In genomic region chr20:57678340-57678739, GRCh38 we compare ENCODE assay signal across 16 cellular contexts. TPM values are rescaled to one million over a fixed set of nuclear protein-coding genes. Genes with fewer than 3 reads are reported as not detected.
A peak's percentile ranks its signal among the peaks of the same experiment; 100 is the strongest.
DNase-seq lines count a peak whose midpoint lies in the region; ATAC-seq and TF ChIP-seq lines count a peak whose summit lies in the region.
"Had no signal": no experiment of that assay in that cellular context is flagged by ENCODE, and none has a peak within 500 bp of the region (broad histone marks: within the 10 kb centered on the region; RNA-seq: fewer than 3 reads in every experiment).

No MANE protein-coding gene starts in this region.

- 0 out of 4 replicates have a peak, but pooled peaks of 1 of the 2 experiments have one; percentile 11 for TF ChIP-seq EP300 in SK-N-SH (IDR thresholded peaks at IDR 0.05; ENCODE audit: borderline replicate concordance in 1 of 2, low read depth in 1 of 2, low read length in 1 of 2)

- 84% methylated on average over 12 of the region's 12 CpGs for WGBS in SK-N-SH (ENCODE audit: low lambda C conversion rate)
- 71% methylated on average over 12 of the region's 12 CpGs for WGBS in mesenchymal stem cell

- H3K14ac ChIP-seq in mesenchymal stem cell (ENCODE audit: low read length in 2 of 2), result no peak overlapping the region

- no peak overlapping the region for H3K4ac ChIP-seq in mesenchymal stem cell (ENCODE audit: low read depth in 1 of 2, low read length in 2 of 2)

- TF ChIP-seq CTCF in SK-N-SH (IDR thresholded peaks at IDR 0.05) (no peak), dorsolateral prefrontal cortex (IDR thresholded peaks at IDR 0.05 in 54 of 56, conservative IDR thresholded peaks at IDR 0.05 in 2 of 56; ENCODE audit: low read depth in 1 of 56, partially characterized antibody in 56 of 56) (peak in 1 of 56 donors; percentile 5), osteoblast (IDR thresholded peaks at IDR 0.05; ENCODE audit: extremely low read depth, low read depth, low read length) (no peak)

- H3K36me3 ChIP-seq in SK-N-SH (replicated peaks in 1 of 2; ENCODE audit: control insufficient read depth in 1 of 2, insufficient read depth in 2 of 2, low read length in 1 of 2) (peaks cover 0 to 2% of the 10 kb centered on the region in 2 experiments), mesenchymal stem cell (ENCODE audit: control insufficient read depth in 1 of 2, insufficient read depth in 2 of 2, low read depth in 1 of 2, low read length in 2 of 2) (peaks cover 0 to 6% of the 10 kb centered on the region in 2 experiments), osteoblast (ENCODE audit: insufficient read depth, low read length) (no peaks in the 10 kb centered on the region)
- H3K36me3 ChIP-seq: breast epithelium, vagina had no signal

- CTCF ChIA-PET in SK-N-SH (lab: Yijun Ruan, JAX), result interaction anchor here (0.6 to 1.0 kb wide), 2 partner anchors 8 to 130 kb away, joined by 3 read pairs; no protein-coding TSS in a partner anchor

- peak overlapping the region in 1 of 2 experiments; percentile 94; a peak in 2 of 4 replicates for H3K27ac ChIP-seq in SK-N-SH (ENCODE audit: low read depth in 2 of 2, low read length in 1 of 2)
- H3K27ac ChIP-seq in dorsolateral prefrontal cortex, result peak overlapping the region in 12 of 59 donors; percentile 13 to 60 (median 30)
- H3K27ac ChIP-seq in mesenchymal stem cell (ENCODE audit: low read length, poor library complexity, severe bottlenecking), result no peak overlapping the region
- no peak overlapping the region for H3K27ac ChIP-seq in osteoblast (ENCODE audit: low read depth, low read length)
- H3K27ac ChIP-seq: breast epithelium, SK-N-MC, vagina had no signal

- H4K91ac ChIP-seq in mesenchymal stem cell (ENCODE audit: low read length), result no peak overlapping the region

- H3K9ac ChIP-seq in SK-N-SH, result no peak overlapping the region
- H3K9ac ChIP-seq in mesenchymal stem cell (ENCODE audit: low read length), result no peak overlapping the region

- H3K9me2 ChIP-seq in SK-N-SH, result no peaks in the 10 kb centered on the region

- no peak overlapping the region for H2BK15ac ChIP-seq in mesenchymal stem cell (ENCODE audit: low read depth, poor library complexity, severe bottlenecking)

- H3K9me3 Mint-ChIP-seq in stimulated activated naive B cell treated with anti-CD40 and anti-IgM and Interleukin-4, amounts not matched to agents 10 μg/mL and 1 μg/mL and 100 μg/mL, for 72 hours, result no peaks in the 10 kb centered on the region
- H3K9me3 Mint-ChIP-seq: activated naive CD4-positive, alpha-beta T cell treated with anti-CD3 and anti-CD28 coated beads, Interleukin-2, amount 50 U/mL, for 24 hours had no signal

- H2BK5ac ChIP-seq in mesenchymal stem cell (ENCODE audit: low read depth, low read length, poor library complexity, severe bottlenecking), result no peak overlapping the region

- peak overlapping the region; percentile 33 for H3K27ac Mint-ChIP-seq in stimulated activated naive B cell treated with anti-CD40 and anti-IgM and Interleukin-4, amounts not matched to agents 10 μg/mL and 1 μg/mL and 100 μg/mL, for 72 hours
- H3K27ac Mint-ChIP-seq: activated naive CD4-positive, alpha-beta T cell treated with anti-CD3 and anti-CD28 coated beads, Interleukin-2, amount 50 U/mL, for 24 hours had no signal

- ATAC-seq in SK-N-SH treated with all-trans-retinoic acid at 6 μM for 48 hours, result no peak; the same call in 2 of the 3 replicates
- no peak for ATAC-seq in stimulated activated naive B cell treated with anti-CD40 and anti-IgM and Interleukin-4, amounts not matched to agents 10 μg/mL and 1 μg/mL and 100 μg/mL, for 72 hours (replicated peaks)
- ATAC-seq: K562 had no signal

- no peaks in the 10 kb centered on the region for H3F3A ChIP-seq in SK-N-SH (replicated peaks; ENCODE audit: insufficient read depth)

- H3K79me1 ChIP-seq in mesenchymal stem cell (replicated peaks; ENCODE audit: low read length, poor library complexity, severe bottlenecking), result peaks cover 71% of the 10 kb centered on the region

- H4K8ac ChIP-seq in mesenchymal stem cell (ENCODE audit: low read length), result no peak overlapping the region

- H4K20me1 ChIP-seq in SK-N-SH (ENCODE audit: insufficient read depth), result peaks cover 97% of the 10 kb centered on the region
- peaks cover 59% of the 10 kb centered on the region for H4K20me1 ChIP-seq in osteoblast (ENCODE audit: insufficient read depth, low read length)

- H3K23ac ChIP-seq in mesenchymal stem cell (ENCODE audit: low read length in 2 of 2), result no peak overlapping the region

- no peak overlapping the region for H2AK5ac ChIP-seq in mesenchymal stem cell (ENCODE audit: low read length, severe bottlenecking)

- peaks cover 2 to 13% of the 10 kb centered on the region in 2 donors for H3K36me3 Mint-ChIP-seq in stimulated activated naive B cell treated with anti-CD40 and anti-IgM and Interleukin-4, amounts not matched to agents 10 μg/mL and 1 μg/mL and 100 μg/mL, for 72 hours

- no peak overlapping the region for H2BK120ac ChIP-seq in mesenchymal stem cell (ENCODE audit: low read depth, low read length)

- H3K4me2 ChIP-seq in SK-N-SH (no peak overlapping the region), mesenchymal stem cell (ENCODE audit: low read length, poor library complexity, severe bottlenecking) (no peak overlapping the region), osteoblast (ENCODE audit: insufficient read depth, low read length) (no peak overlapping the region)

- peak; percentile 87 for DNase-seq in SK-N-SH
- DNase-seq in NCI-H524 (lab: John Stamatoyannopoulos, UW), result peak; percentile 70 to 88
- peak in 7 of 10 donors; percentile 11 to 75 (median 51) for DNase-seq in dorsolateral prefrontal cortex
- no peak for DNase-seq in stimulated activated naive B cell treated with anti-CD40 and anti-IgM and Interleukin-4, amounts not matched to agents 10 μg/mL and 1 μg/mL and 100 μg/mL, for 72 hours
- no peak for DNase-seq in mesenchymal stem cell
- DNase-seq in osteoblast (ENCODE audit: insufficient read length, low spot score, missing footprints), result no peak
- DNase-seq in LoVo (ENCODE audit: low spot score), result no peak
- DNase-seq: GOT3; mesendoderm; stimulated activated naive CD4-positive, alpha-beta T cell had no signal

- H3K27me3 Mint-ChIP-seq in stimulated activated naive B cell treated with anti-CD40 and anti-IgM and Interleukin-4, amounts not matched to agents 10 μg/mL and 1 μg/mL and 100 μg/mL, for 72 hours, result no peaks in the 10 kb centered on the region
- H3K27me3 Mint-ChIP-seq: activated naive CD4-positive, alpha-beta T cell treated with anti-CD3 and anti-CD28 coated beads, Interleukin-2, amount 50 U/mL, for 24 hours had no signal

- H3K9me3 ChIP-seq in SK-N-SH (no peaks in the 10 kb centered on the region), mesenchymal stem cell (ENCODE audit: control insufficient read depth, low read length) (no peaks in the 10 kb centered on the region), osteoblast (ENCODE audit: low read depth, low read length) (no peaks in the 10 kb centered on the region)
- H3K9me3 ChIP-seq: breast epithelium, vagina had no signal

- POLR2A ChIA-PET in SK-N-SH (lab: Yijun Ruan, JAX), result no interaction called here

- no peak; the same call in 1 of the 2 replicates for TF ChIP-seq RAD21 in SK-N-SH (IDR thresholded peaks at IDR 0.05; ENCODE audit: low read length)

- H2AFZ ChIP-seq in SK-N-SH (ENCODE audit: low read depth) (no peak overlapping the region), mesenchymal stem cell (ENCODE audit: low read depth, low read length) (no peak overlapping the region), osteoblast (ENCODE audit: low read length) (no peak overlapping the region)

- H3K4me3 Mint-ChIP-seq in stimulated activated naive B cell treated with anti-CD40 and anti-IgM and Interleukin-4, amounts not matched to agents 10 μg/mL and 1 μg/mL and 100 μg/mL, for 72 hours, result no peak overlapping the region
- H3K4me3 Mint-ChIP-seq: activated naive CD4-positive, alpha-beta T cell treated with anti-CD3 and anti-CD28 coated beads, Interleukin-2, amount 50 U/mL, for 24 hours had no signal

- peaks cover 100% of the 10 kb centered on the region for H3K79me2 ChIP-seq in SK-N-SH (ENCODE audit: insufficient read depth)
- peaks cover 35% of the 10 kb centered on the region for H3K79me2 ChIP-seq in osteoblast (ENCODE audit: insufficient read depth, low read length)

- H3K4me3 ChIP-seq in SK-N-SH (ENCODE audit: low read depth in 2 of 2, low read length in 1 of 2) (no peak overlapping the region), dorsolateral prefrontal cortex (no peak overlapping the region), mesenchymal stem cell (ENCODE audit: insufficient read depth in 1 of 2, low read depth in 1 of 2, low read length in 2 of 2) (no peak overlapping the region), osteoblast (ENCODE audit: insufficient read depth, low read length) (no peak overlapping the region)
- H3K4me3 ChIP-seq: breast epithelium, K562, SK-N-MC, vagina had no signal

- H3K4me1 ChIP-seq in SK-N-SH (ENCODE audit: control insufficient read depth in 1 of 2, insufficient read depth in 2 of 2, low read depth in 1 of 2, low read length in 1 of 2) (peaks cover 0 to 96% of the 10 kb centered on the region in 2 experiments; a peak in 2 of 4 replicates), mesenchymal stem cell (ENCODE audit: control insufficient read depth, insufficient read depth, low read depth, low read length) (peaks cover 7% of the 10 kb centered on the region), osteoblast (ENCODE audit: insufficient read depth, low read length) (no peaks in the 10 kb centered on the region)
- H3K4me1 ChIP-seq: breast epithelium had no signal

- no peak overlapping the region for H3K18ac ChIP-seq in mesenchymal stem cell (ENCODE audit: low read depth in 1 of 2, low read length in 2 of 2)

- peaks cover 87 to 100% of the 10 kb centered on the region in 2 donors for H3K4me1 Mint-ChIP-seq in stimulated activated naive B cell treated with anti-CD40 and anti-IgM and Interleukin-4, amounts not matched to agents 10 μg/mL and 1 μg/mL and 100 μg/mL, for 72 hours

- no peak overlapping the region for H2BK12ac ChIP-seq in mesenchymal stem cell (ENCODE audit: low read length in 2 of 2)

- H3K27me3 ChIP-seq in SK-N-SH (ENCODE audit: insufficient read depth) (no peaks in the 10 kb centered on the region), dorsolateral prefrontal cortex (no peaks in the 10 kb centered on the region), mesenchymal stem cell (ENCODE audit: control insufficient read depth in 1 of 2, insufficient read depth in 1 of 2, low read length in 2 of 2) (peaks cover 0 to 15% of the 10 kb centered on the region in 2 experiments), osteoblast (ENCODE audit: insufficient read depth, low read length) (no peaks in the 10 kb centered on the region)
- H3K27me3 ChIP-seq: breast epithelium, vagina had no signal

- intact Hi-C loops in dorsolateral prefrontal cortex (cut with DNase I), result no loop called here

RNA-seq across cellular contexts. Expression of gene PMEPA1, which starts 31.5 kb away (rescaled TPM):
- polyA plus RNA-seq in SK-N-SH (2012; rRNA removed), result 5.9 and 7.1 TPM in 2 replicates
- polyA plus RNA-seq in SK-N-SH (2012; cell fraction: cytosol; rRNA removed), result 6.1 and 6.8 TPM in 2 replicates
- 7.9 and 8.1 TPM in 2 replicates for polyA plus RNA-seq in SK-N-SH (2012; cell fraction: nucleus; rRNA removed)
- total RNA-seq in dorsolateral prefrontal cortex, result 10 to 100 TPM; 22.0 to 55.2 (median 36.7) TPM
- polyA plus RNA-seq in mesenchymal stem cell (2013, experiment 1 of 2), result 6.5 TPM
- 5.8 TPM for polyA plus RNA-seq in mesenchymal stem cell (2013, experiment 2 of 2)
- total RNA-seq in osteoblast, result 20.3 and 23.5 TPM in 2 replicates
- polyA plus RNA-seq: K562 had no signal

RNA-seq across cellular contexts. Expression of gene ZBP1, which starts 58.1 kb away (rescaled TPM):
- polyA plus RNA-seq in SK-N-SH (2012; rRNA removed), result not detected in 2 replicates
- polyA plus RNA-seq in SK-N-SH (2012; cell fraction: cytosol; rRNA removed), result not detected in 2 replicates
- polyA plus RNA-seq in SK-N-SH (2012; cell fraction: nucleus; rRNA removed), result not detected in 2 replicates
- 1 to 10 TPM in 11 of 120 experiments, under 1 TPM in 22, not detected in 87; 0.20 to 2.4 (median 0.79) TPM for total RNA-seq in dorsolateral prefrontal cortex
- polyA plus RNA-seq in mesenchymal stem cell (2013, experiment 1 of 2), result not detected
- polyA plus RNA-seq in mesenchymal stem cell (2013, experiment 2 of 2), result not detected
- total RNA-seq in osteoblast, result not detected in 2 replicates
- total RNA-seq: K562 had no signal
- polyA plus RNA-seq: K562 had no signal

Comparison
In these comparisons a context has a peak if more than half of its experiments do, and no peak if none do; other contexts are left out.
1. DNase-seq: peak in SK-N-SH (single experiment), NCI-H524 (2 of 2) and dorsolateral prefrontal cortex (7 of 10); none in stimulated activated naive B cell treated with anti-CD40 and anti-IgM and Interleukin-4, amounts not matched to agents 10 μg/mL and 1 μg/mL and 100 μg/mL, for 72 hours (single experiment), mesenchymal stem cell (single experiment), osteoblast (single experiment) and LoVo (single experiment).